ENCODE assay signal across 9 cellular contexts in genomic region chrX:51495708-51496488, GRCh38. TPM values are rescaled to one million over a fixed set of nuclear protein-coding genes. Genes with fewer than 3 reads are reported as not detected.
DNase-seq lines count a peak whose midpoint lies in the region; ATAC-seq and TF ChIP-seq lines count a peak whose summit lies in the region.
"Not testable (repeated sequence)": the region's sequence is repeated elsewhere in the genome, so short reads cannot be mapped to it uniquely, and the experiment has no call there.
"Had no signal": no experiment of that assay in that cellular context is flagged by ENCODE, and none has a peak within 500 bp of the region (broad histone marks: within the 10 kb centered on the region; RNA-seq: fewer than 3 reads in every experiment).

No MANE protein-coding gene starts in this region.

- not testable (repeated sequence) for H3K9me3 Mint-ChIP-seq in central memory CD8-positive, alpha-beta T cell; naive thymus-derived CD8-positive, alpha-beta T cell; stimulated activated effector memory CD8-positive, alpha-beta T cell treated with anti-CD3 and anti-CD28 coated beads, Interleukin-12 subunit alpha, Interleukin-12 subunit beta, amount 100 ng/mL, for 72 hours

- not testable (repeated sequence) for H3K36me3 Mint-ChIP-seq in central memory CD8-positive, alpha-beta T cell (ENCODE audit: insufficient read depth); naive thymus-derived CD8-positive, alpha-beta T cell; stimulated activated effector memory CD8-positive, alpha-beta T cell treated with anti-CD3 and anti-CD28 coated beads, Interleukin-12 subunit alpha, Interleukin-12 subunit beta, amount 100 ng/mL, for 72 hours

- H3K9me3 ChIP-seq in BLaER1 treated with 17β-estradiol and CSF1 and Interleukin-3, amounts not matched to agents 10 nM and 100 nM (replicated peaks in 1 of 11), result peaks cover 5 to 25% (median 14%) of the 10 kb centered on the region in 11 experiments; a peak in 17 of 22 replicates
- not testable (repeated sequence) for H3K9me3 ChIP-seq in heart right ventricle

- peaks cover 29% of the 10 kb centered on the region for H3K27me3 Mint-ChIP-seq in central memory CD8-positive, alpha-beta T cell
- peaks cover 0 to 19% (median 16%) of the 10 kb centered on the region in 5 donors for H3K27me3 Mint-ChIP-seq in naive thymus-derived CD8-positive, alpha-beta T cell

- peaks cover 13% of the 10 kb centered on the region for H3K4me1 Mint-ChIP-seq in central memory CD8-positive, alpha-beta T cell
- H3K4me1 Mint-ChIP-seq in naive thymus-derived CD8-positive, alpha-beta T cell, result peaks cover 4 to 18% (median 14%) of the 10 kb centered on the region in 4 donors
- not testable (repeated sequence) for H3K4me1 Mint-ChIP-seq in stimulated activated effector memory CD8-positive, alpha-beta T cell treated with anti-CD3 and anti-CD28 coated beads, Interleukin-12 subunit alpha, Interleukin-12 subunit beta, amount 100 ng/mL, for 72 hours

- H4K20me1 ChIP-seq in BLaER1 treated with 17β-estradiol and CSF1 and Interleukin-3, amounts not matched to agents 10 nM and 100 nM, result peaks cover 0 to 33% (median 18%) of the 10 kb centered on the region in 11 experiments; a peak in 8 of 22 replicates

- H3K4me2 ChIP-seq in BLaER1 treated with 17β-estradiol and CSF1 and Interleukin-3, amounts not matched to agents 10 nM and 100 nM, result peak overlapping the region; percentile 51 to 80 (median 66); a peak in 19 of 22 replicates

- H3K27ac Mint-ChIP-seq in central memory CD8-positive, alpha-beta T cell (ENCODE audit: low read depth); stimulated activated effector memory CD8-positive, alpha-beta T cell treated with anti-CD3 and anti-CD28 coated beads, Interleukin-12 subunit alpha, Interleukin-12 subunit beta, amount 100 ng/mL, for 72 hours: not testable (repeated sequence)
- peak overlapping the region in 5 of 10 donors; percentile 25 to 91 (median 60) for H3K27ac Mint-ChIP-seq in naive thymus-derived CD8-positive, alpha-beta T cell

- intact Hi-C loops in heart right ventricle (cut with DNase I), result not testable (repeated sequence)

- ATAC-seq in GM19467 (IDR thresholded peaks at IDR 0.05; ENCODE audit: unreplicated experiment), result peak; percentile 23
- not testable (repeated sequence) for ATAC-seq in central memory CD8-positive, alpha-beta T cell (replicated peaks; ENCODE audit: extremely low read depth, poor library complexity, severe bottlenecking)
- ATAC-seq in heart right ventricle, result peak in 3 of 8 donors; percentile 16 to 55 (median 43)
- ATAC-seq in naive thymus-derived CD8-positive, alpha-beta T cell, result peak; percentile 18 to 35
- ATAC-seq in stimulated activated effector memory CD8-positive, alpha-beta T cell treated with anti-CD3 and anti-CD28 coated beads, Interleukin-12 subunit alpha, Interleukin-12 subunit beta, amount 100 ng/mL, for 72 hours, result peak; percentile 41

- peak overlapping the region in 9 of 11 experiments; percentile 72 to 82 (median 73); a peak in 19 of 22 replicates for H3K27ac ChIP-seq in BLaER1 treated with 17β-estradiol and CSF1 and Interleukin-3, amounts not matched to agents 10 nM and 100 nM
- H3K27ac ChIP-seq in heart right ventricle, result not testable (repeated sequence)

- H3K27me3 ChIP-seq in BLaER1 treated with 17β-estradiol and CSF1 and Interleukin-3, amounts not matched to agents 10 nM and 100 nM, result peaks cover 44 to 64% (median 49%) of the 10 kb centered on the region in 11 experiments
- peaks cover 0 to 71% (median 17%) of the 10 kb centered on the region in 7 donors for H3K27me3 ChIP-seq in heart right ventricle

- H3K4me3 ChIP-seq in BLaER1 treated with 17β-estradiol and CSF1 and Interleukin-3, amounts not matched to agents 10 nM and 100 nM, result peak overlapping the region; percentile 61 to 76 (median 68)
- peak overlapping the region; percentile 18 to 58 (median 49) for H3K4me3 ChIP-seq in heart right ventricle

- TF ChIP-seq CTCF in heart right ventricle (IDR thresholded peaks at IDR 0.05), result not testable (repeated sequence)

- H3K36me3 ChIP-seq in BLaER1 treated with 17β-estradiol and CSF1 and Interleukin-3, amounts not matched to agents 10 nM and 100 nM; heart right ventricle: not testable (repeated sequence)

- POLR2A ChIA-PET in naive thymus-derived CD8-positive, alpha-beta T cell (lab: Charles Lee), result not testable (repeated sequence)

- DNase-seq in NCI-H1092 treated with DMSO at 0.1 percent for 48 hours (lab: John Stamatoyannopoulos, UW), result peak; percentile 18
- peak; percentile 3 to 9 for DNase-seq in activated CD4-positive, alpha-beta T cell treated with anti-CD3 and anti-CD28 coated beads, Interleukin-2, amount 50 U/mL, for 48 hours
- not testable (repeated sequence) for DNase-seq in central memory CD8-positive, alpha-beta T cell (ENCODE audit: low spot score in 2 of 2); heart right ventricle
- DNase-seq in naive thymus-derived CD8-positive, alpha-beta T cell, result peak in 1 of 10 donors; percentile 1
- peak in 1 of 2 donors; percentile 44 for DNase-seq in stimulated activated effector memory CD8-positive, alpha-beta T cell treated with anti-CD3 and anti-CD28 coated beads, Interleukin-12 subunit alpha, Interleukin-12 subunit beta, amount 100 ng/mL, for 72 hours (ENCODE audit: low spot score in 2 of 2)

- H3K4me1 ChIP-seq in BLaER1 treated with 17β-estradiol and CSF1 and Interleukin-3, amounts not matched to agents 10 nM and 100 nM, result peaks cover 7 to 27% (median 15%) of the 10 kb centered on the region in 10 experiments; a peak in 17 of 20 replicates
- H3K4me1 ChIP-seq in heart right ventricle, result not testable (repeated sequence)

- peak overlapping the region; percentile 82 for H3K4me3 Mint-ChIP-seq in central memory CD8-positive, alpha-beta T cell
- peak overlapping the region; percentile 79 to 89 (median 84) for H3K4me3 Mint-ChIP-seq in naive thymus-derived CD8-positive, alpha-beta T cell
- peak overlapping the region; percentile 75 for H3K4me3 Mint-ChIP-seq in stimulated activated effector memory CD8-positive, alpha-beta T cell treated with anti-CD3 and anti-CD28 coated beads, Interleukin-12 subunit alpha, Interleukin-12 subunit beta, amount 100 ng/mL, for 72 hours

- 1 to 2% methylated on average over 29 to 42 of the region's 59 CpGs for WGBS in heart right ventricle, 2 donors

- peak overlapping the region in 10 of 11 experiments; percentile 69 to 83 (median 78); a peak in 20 of 22 replicates for H3K9ac ChIP-seq in BLaER1 treated with 17β-estradiol and CSF1 and Interleukin-3, amounts not matched to agents 10 nM and 100 nM

RNA-seq across cellular contexts. Expression of gene NUDT11, which starts 0.5 kb away (rescaled TPM):
- under 1 TPM in 7 of 10 donors, not detected in 3; 0.10 to 0.19 (median 0.15) TPM for total RNA-seq in heart right ventricle
- under 1 TPM in 1 of 2 donors, not detected in 1; 0.25 TPM for polyA plus RNA-seq in heart right ventricle
- 1 to 10 TPM; 2.0 to 2.2 TPM for total RNA-seq in naive thymus-derived CD8-positive, alpha-beta T cell
- polyA plus RNA-seq in naive thymus-derived CD8-positive, alpha-beta T cell, result 1 to 10 TPM; 1.5 to 4.1 (median 2.4) TPM
- total RNA-seq: HT-29 had no signal
